In the genomic region with DNA sequence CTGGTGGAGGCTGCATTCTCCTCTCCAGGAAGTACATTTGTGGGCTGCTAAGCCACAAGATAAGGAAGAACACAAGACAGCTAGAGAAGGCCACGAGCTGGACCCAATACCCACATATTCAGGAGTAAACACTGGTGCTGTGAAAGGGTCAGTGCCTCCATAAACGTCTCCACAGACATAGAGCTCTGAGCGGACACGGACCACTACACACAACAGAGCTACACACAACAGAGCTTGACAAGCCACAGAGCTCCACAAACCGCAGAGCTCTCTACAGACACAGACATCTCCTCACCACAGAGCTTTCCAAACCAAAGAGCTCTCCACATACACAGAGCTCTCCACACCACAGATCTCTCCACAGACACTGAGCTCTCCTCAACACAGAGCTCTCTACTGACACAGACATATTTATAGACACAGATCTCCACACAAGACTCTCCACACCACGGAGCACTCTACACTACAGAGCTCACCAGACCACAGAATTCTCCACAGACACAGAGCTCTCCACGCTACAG, we compare ENCODE assay signal across 1 cellular context.
A peak's percentile ranks its signal among the peaks of the same experiment; 100 is the strongest.
TF ChIP-seq lines count a peak whose summit lies in the region.

No MANE protein-coding gene starts in this region.

TF ChIP-seq in GM12878, 131 proteins besides CTCF, POLR2A, EP300 and RAD21:
- TF ChIP-seq NR2C1 (IDR thresholded peaks at IDR 0.05): no peak
- TF ChIP-seq SP1 (IDR thresholded peaks at IDR 0.05; ENCODE audit: low read depth, low read length): no peak
- peak; percentile 78 for TF ChIP-seq RUNX3 (IDR thresholded peaks at IDR 0.05; ENCODE audit: low read length)
- 0 out of 2 replicates have a peak, but pooled peaks have one; percentile 5 for TF ChIP-seq PAX5 (IDR thresholded peaks at IDR 0.05; ENCODE audit: borderline replicate concordance, low read depth, low read length)
- TF ChIP-seq GABPA (IDR thresholded peaks at IDR 0.05; ENCODE audit: low read depth): no peak
